In the genomic region with DNA sequence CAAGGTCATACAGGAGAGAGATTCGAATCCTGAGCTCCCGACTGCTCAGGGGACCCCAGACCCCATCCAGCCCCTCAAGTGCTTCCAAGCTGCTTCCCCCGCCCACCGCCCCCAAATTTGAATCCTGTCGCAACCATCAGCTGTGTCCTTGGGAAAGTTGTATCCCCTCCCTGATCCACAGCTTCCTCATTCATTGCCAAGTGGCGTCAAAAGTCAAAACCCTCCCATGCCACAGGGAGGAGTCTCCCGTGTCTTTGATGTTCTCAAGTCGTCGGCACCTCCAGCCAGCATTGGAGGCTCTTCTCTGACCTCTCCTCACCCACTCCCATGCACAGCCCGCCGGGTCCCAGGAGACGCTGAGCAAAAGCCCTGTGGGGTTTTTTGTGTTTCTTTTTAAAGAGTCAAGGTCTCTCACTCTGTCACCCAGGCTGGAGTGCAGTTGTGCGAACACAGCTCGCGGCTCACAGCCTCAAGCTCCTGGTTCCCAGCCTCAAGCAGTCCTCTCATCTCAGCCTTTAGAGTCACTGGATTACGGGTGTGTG, we compare ENCODE assay signal across 14 cellular contexts. TPM values are rescaled to one million over a fixed set of nuclear protein-coding genes. Genes with fewer than 3 reads are reported as not detected.
DNase-seq lines count a peak whose midpoint lies in the region; ATAC-seq, FAIRE-seq and TF ChIP-seq lines count a peak whose summit lies in the region.
"Had no signal": no experiment of that assay in that cellular context is flagged by ENCODE, and none has a peak within 500 bp of the region (broad histone marks: within the 10 kb centered on the region; RNA-seq: fewer than 3 reads in every experiment).

No MANE protein-coding gene starts in this region.

- TF ChIP-seq CTCF in Peyer's patch (IDR thresholded peaks at IDR 0.05) (no peak), HepG2 (CRISPR knock-in tag; IDR thresholded peaks at IDR 0.05) (no peak), suprapubic skin (IDR thresholded peaks at IDR 0.05) (no peak)

- no peak for FAIRE-seq in HepG2 (lab: Jason Lieb, UNC)
- FAIRE-seq: A549, astrocyte had no signal

- 94% methylated on average over 16 of the region's 16 CpGs for WGBS in HepG2 (ENCODE audit: low lambda C conversion rate)
- 47% methylated on average over 16 of the region's 16 CpGs for WGBS in suprapubic skin

- intact Hi-C loops in HepG2 (cut with micrococcal nuclease; ENCODE audit: unreplicated experiment) = no loop called here

- DNase-seq in SKM-1 treated with dmso at 0.1 percent for 144 hours (lab: John Stamatoyannopoulos, UW; ENCODE audit: unreplicated experiment) = peak; percentile 43
- DNase-seq in SKM-1 (lab: John Stamatoyannopoulos, UW; ENCODE audit: unreplicated experiment) = no peak
- peak in 2 of 3 donors; percentile 70 to 75 for DNase-seq in Peyer's patch
- no peak for DNase-seq in HepG2 (ENCODE audit: low spot score)
- peak in 1 of 2 donors; percentile 79 for DNase-seq in suprapubic skin (ENCODE audit: low spot score in 2 of 2)
- DNase-seq in putamen (ENCODE audit: low spot score) = no peak
- no peak for DNase-seq in NCI-H2029 (lab: John Stamatoyannopoulos, UW)
- no peak for DNase-seq in HAP-1 (ENCODE audit: low spot score in 2 of 2)
- DNase-seq: stimulated activated CD4-positive, alpha-beta T cell treated with anti-CD3 and anti-CD28 coated beads, Interleukin-2, amount 100 ng/mL, for 24 hours; uterus had no signal

- no peaks in the 10 kb centered on the region for H3K27me3 ChIP-seq in Peyer's patch
- no peaks in the 10 kb centered on the region for H3K27me3 ChIP-seq in HepG2 (ENCODE audit: control insufficient read depth in 1 of 2, insufficient read depth in 2 of 2, low read length in 2 of 2)
- no peaks in the 10 kb centered on the region for H3K27me3 ChIP-seq in suprapubic skin
- no peaks in the 10 kb centered on the region for H3K27me3 ChIP-seq in HAP-1 (ENCODE audit: low read depth)
- H3K27me3 ChIP-seq: SJSA1, uterus had no signal

- TF ChIP-seq RAD21 in HepG2 (CRISPR knock-in tag; IDR thresholded peaks at IDR 0.05) = no peak

- POLR2A ChIA-PET in HepG2 (lab: Yijun Ruan, JAX) = interaction anchor here (0.7 to 1.7 kb wide), 4 partner anchors 16 to 61 kb away, joined by 3 to 7 read pairs (median 3); no protein-coding TSS in a partner anchor

- CTCF ChIA-PET in HepG2 (lab: Yijun Ruan, JAX; ENCODE audit: low intra/inter-chr PET ratio, low total read pairs) = no interaction called here

- peaks cover 0 to 38% (median 0%) of the 10 kb centered on the region in 3 donors for H3K36me3 ChIP-seq in Peyer's patch
- H3K36me3 ChIP-seq in HepG2 (replicated peaks in 1 of 2; ENCODE audit: control insufficient read depth in 1 of 2, insufficient read depth in 2 of 2, low read length in 2 of 2) = peaks cover 12 to 24% of the 10 kb centered on the region in 2 experiments
- H3K36me3 ChIP-seq in suprapubic skin = peaks cover 41% of the 10 kb centered on the region
- peaks cover 28% of the 10 kb centered on the region for H3K36me3 ChIP-seq in HAP-1 (replicated peaks)
- H3K36me3 ChIP-seq: uterus had no signal

- no peaks in the 10 kb centered on the region for H3K79me2 ChIP-seq in HepG2 (ENCODE audit: insufficient read depth, low read length)

- H3K27ac ChIP-seq in Peyer's patch = peak overlapping the region; percentile 63 to 91 (median 69)
- no peak overlapping the region for H3K27ac ChIP-seq in HepG2 (ENCODE audit: extremely low read length, insufficient read depth, low read length)
- peak overlapping the region; percentile 67 for H3K27ac ChIP-seq in suprapubic skin
- H3K27ac ChIP-seq: A549, SJSA1, uterus had no signal

- peaks cover 0 to 19% (median 12%) of the 10 kb centered on the region in 4 donors for H3K4me1 ChIP-seq in Peyer's patch
- peaks cover 14% of the 10 kb centered on the region for H3K4me1 ChIP-seq in HepG2 (ENCODE audit: insufficient read depth, low read length)
- H3K4me1 ChIP-seq in suprapubic skin = peaks cover 33% of the 10 kb centered on the region
- peaks cover 9% of the 10 kb centered on the region for H3K4me1 ChIP-seq in HAP-1

- H3K4me2 ChIP-seq in HepG2 (ENCODE audit: low read depth, low read length) = no peak overlapping the region
- H3K4me2 ChIP-seq: A549 had no signal

- H2AFZ ChIP-seq in HepG2 (ENCODE audit: low read length) = no peak overlapping the region

- H3K9ac ChIP-seq in HepG2 (ENCODE audit: insufficient read depth, low read depth, low read length) = no peak overlapping the region

- no TSS peak for BruUV-seq in HepG2 (replicated peaks; lab: Mats Ljungman, UMichigan)

- H3K9me3 ChIP-seq in Peyer's patch = no peaks in the 10 kb centered on the region
- no peaks in the 10 kb centered on the region for H3K9me3 ChIP-seq in HepG2 (ENCODE audit: low read length)
- no peaks in the 10 kb centered on the region for H3K9me3 ChIP-seq in suprapubic skin
- H3K9me3 ChIP-seq in HAP-1 = no peaks in the 10 kb centered on the region
- H3K9me3 ChIP-seq: A549, SJSA1, uterus had no signal

- in situ Hi-C loops in HepG2 (cut with HindIII; ENCODE audit: extremely low pct_ligation_motif_present, low pct_unique_long_range_greater_than_20kb) (loop anchor here (10.0 kb wide), 1 partner anchor 166 kb away; a partner anchor contains a TSS), HAP-1 (cut with MboI; ENCODE audit: low sequenced_read_pairs) (no loop called here)

- H3K4me3 ChIP-seq in Peyer's patch (no peak overlapping the region), HepG2 (replicated peaks in 1 of 3; ENCODE audit: insufficient read depth in 1 of 3, low read depth in 2 of 3, low read length in 3 of 3) (no peak overlapping the region), suprapubic skin (no peak overlapping the region), HAP-1 (no peak overlapping the region)
- H3K4me3 ChIP-seq: A549, SJSA1, uterus had no signal

- H4K20me1 ChIP-seq in HepG2 (ENCODE audit: insufficient read depth, low read length) = 0 out of 2 replicates have a peak, but pooled peaks cover 3% of the 10 kb centered on the region

- ATAC-seq in HepG2 = no peak
- ATAC-seq: A549 had no signal

- TF ChIP-seq POLR2A in Peyer's patch (IDR thresholded peaks at IDR 0.05) (no peak), HepG2 (IDR thresholded peaks at IDR 0.05; ENCODE audit: insufficient read depth in 1 of 2, low read depth in 2 of 2, low read length in 2 of 2) (no peak), suprapubic skin (IDR thresholded peaks at IDR 0.05) (no peak)

- TF ChIP-seq EP300 in HepG2 (IDR thresholded peaks at IDR 0.05; ENCODE audit: low read depth in 2 of 2, low read length in 2 of 2) (no peak), HepG2 (CRISPR knock-in tag; IDR thresholded peaks at IDR 0.05; ENCODE audit: borderline replicate concordance) (no peak), suprapubic skin (IDR thresholded peaks at IDR 0.05) (no peak)

RNA-seq across cellular contexts. Expression of a gene that starts 2.8 kb away (rescaled TPM):
- total RNA-seq in Peyer's patch = 100 to 1,000 TPM in 1 of 4 donors, 10 to 100 TPM in 3; 54.9 to 109 (median 60.7) TPM
- total RNA-seq in HepG2 (2016; rRNA removed; fragmentation: Illumina TruSeq; extraction: Trizol) = 41.2 and 79.4 TPM in 2 replicates
- total RNA-seq in HepG2 (2016; cell fraction: cytosol; rRNA removed; fragmentation: Illumina TruSeq; extraction: Trizol; ENCODE audit: low read depth) = 49.8 and 56.5 TPM in 2 replicates
- 39.1 and 76.9 TPM in 2 replicates for total RNA-seq in HepG2 (2016; cell fraction: insoluble cytoplasmic fraction; rRNA removed; fragmentation: Illumina TruSeq; extraction: Trizol)
- total RNA-seq in HepG2 (2016; cell fraction: membrane; rRNA removed; fragmentation: Illumina TruSeq; extraction: Trizol) = 32.9 and 35.3 TPM in 2 replicates
- 62.2 and 72.4 TPM in 2 replicates for total RNA-seq in HepG2 (2016; cell fraction: nucleus; rRNA removed; fragmentation: Illumina TruSeq; extraction: Trizol)
- 24.7 and 25.0 TPM in 2 replicates for polyA plus RNA-seq in HepG2 (2011; rRNA removed)
- polyA plus RNA-seq in HepG2 (2011; cell fraction: cytosol; rRNA removed) = 33.2 and 51.0 TPM in 2 replicates
- polyA plus RNA-seq in HepG2 (2011; cell fraction: nucleus; rRNA removed) = 13.2 and 16.2 TPM in 2 replicates
- 13.8 and 14.8 TPM in 2 replicates for polyA plus RNA-seq in HepG2 (2012)
- polyA plus RNA-seq in HepG2 (2016; cell fraction: cytosol; fragmentation: Illumina TruSeq; extraction: Trizol; ENCODE audit: low read depth) = 68.0 and 80.0 TPM in 2 replicates
- polyA plus RNA-seq in HepG2 (2016; cell fraction: insoluble cytoplasmic fraction; fragmentation: Illumina TruSeq; extraction: Trizol; ENCODE audit: low read depth) = 46.2 and 52.2 TPM in 2 replicates
- polyA plus RNA-seq in HepG2 (2016; cell fraction: membrane; fragmentation: Illumina TruSeq; extraction: Trizol; ENCODE audit: low read depth) = 28.9 and 31.1 TPM in 2 replicates
- 133 TPM in 2 replicates for polyA plus RNA-seq in HepG2 (2016; cell fraction: nucleus; fragmentation: Illumina TruSeq; extraction: Trizol; ENCODE audit: insufficient read depth, low read depth)
- 49.7 and 255 TPM in 2 replicates for polyA minus RNA-seq in HepG2 (2011; rRNA and poly(A)+ RNA removed; ENCODE audit: low replicate concordance)
- 11.2 and 23.9 TPM in 2 replicates for polyA minus RNA-seq in HepG2 (2011; cell fraction: cytosol; rRNA and poly(A)+ RNA removed)
- 3.7 and 4.4 TPM in 2 replicates for polyA minus RNA-seq in HepG2 (2011; cell fraction: nucleus; rRNA and poly(A)+ RNA removed)
- 10 to 100 TPM; 13.4 to 37.2 (median 35.1) TPM for total RNA-seq in suprapubic skin

RNA-seq across cellular contexts. Expression of a gene that starts 17.8 kb away (rescaled TPM):
- 10 to 100 TPM; 19.7 to 45.4 (median 28.2) TPM for total RNA-seq in Peyer's patch
- 15.8 and 25.3 TPM in 2 replicates for total RNA-seq in HepG2 (2016; rRNA removed; fragmentation: Illumina TruSeq; extraction: Trizol)
- 13.7 and 16.1 TPM in 2 replicates for total RNA-seq in HepG2 (2016; cell fraction: cytosol; rRNA removed; fragmentation: Illumina TruSeq; extraction: Trizol; ENCODE audit: low read depth)
- total RNA-seq in HepG2 (2016; cell fraction: insoluble cytoplasmic fraction; rRNA removed; fragmentation: Illumina TruSeq; extraction: Trizol) = 12.5 and 18.3 TPM in 2 replicates
- total RNA-seq in HepG2 (2016; cell fraction: membrane; rRNA removed; fragmentation: Illumina TruSeq; extraction: Trizol) = 33.3 and 40.2 TPM in 2 replicates
- total RNA-seq in HepG2 (2016; cell fraction: nucleus; rRNA removed; fragmentation: Illumina TruSeq; extraction: Trizol) = 14.5 and 18.4 TPM in 2 replicates
- polyA plus RNA-seq in HepG2 (2011; rRNA removed) = 18.6 and 27.2 TPM in 2 replicates
- polyA plus RNA-seq in HepG2 (2011; cell fraction: cytosol; rRNA removed) = 17.0 and 21.2 TPM in 2 replicates
- 35.7 and 42.1 TPM in 2 replicates for polyA plus RNA-seq in HepG2 (2011; cell fraction: nucleus; rRNA removed)
- polyA plus RNA-seq in HepG2 (2012) = 39.2 and 39.3 TPM in 2 replicates
- polyA plus RNA-seq in HepG2 (2016; cell fraction: cytosol; fragmentation: Illumina TruSeq; extraction: Trizol; ENCODE audit: low read depth) = 8.4 and 11.9 TPM in 2 replicates
- 30.5 and 42.6 TPM in 2 replicates for polyA plus RNA-seq in HepG2 (2016; cell fraction: insoluble cytoplasmic fraction; fragmentation: Illumina TruSeq; extraction: Trizol; ENCODE audit: low read depth)
- 46.8 and 48.0 TPM in 2 replicates for polyA plus RNA-seq in HepG2 (2016; cell fraction: membrane; fragmentation: Illumina TruSeq; extraction: Trizol; ENCODE audit: low read depth)
- 60.8 and 65.6 TPM in 2 replicates for polyA plus RNA-seq in HepG2 (2016; cell fraction: nucleus; fragmentation: Illumina TruSeq; extraction: Trizol; ENCODE audit: insufficient read depth, low read depth)
- polyA minus RNA-seq in HepG2 (2011; rRNA and poly(A)+ RNA removed; ENCODE audit: low replicate concordance) = 18.1 and 22.4 TPM in 2 replicates
- polyA minus RNA-seq in HepG2 (2011; cell fraction: cytosol; rRNA and poly(A)+ RNA removed) = 12.0 and 21.3 TPM in 2 replicates
- 12.7 and 19.6 TPM in 2 replicates for polyA minus RNA-seq in HepG2 (2011; cell fraction: nucleus; rRNA and poly(A)+ RNA removed)
- 10 to 100 TPM; 14.1 to 25.9 (median 19.5) TPM for total RNA-seq in suprapubic skin

RNA-seq across cellular contexts. Expression of a gene that starts 22.2 kb away (rescaled TPM):
- total RNA-seq in Peyer's patch = 10 to 100 TPM in 3 of 4 donors, 1 to 10 TPM in 1; 4.1 to 19.6 (median 16.0) TPM
- 13.0 and 16.7 TPM in 2 replicates for total RNA-seq in HepG2 (2016; rRNA removed; fragmentation: Illumina TruSeq; extraction: Trizol)
- total RNA-seq in HepG2 (2016; cell fraction: cytosol; rRNA removed; fragmentation: Illumina TruSeq; extraction: Trizol; ENCODE audit: low read depth) = 5.8 and 6.2 TPM in 2 replicates
- total RNA-seq in HepG2 (2016; cell fraction: insoluble cytoplasmic fraction; rRNA removed; fragmentation: Illumina TruSeq; extraction: Trizol) = 13.4 and 17.8 TPM in 2 replicates
- 8.3 and 11.1 TPM in 2 replicates for total RNA-seq in HepG2 (2016; cell fraction: membrane; rRNA removed; fragmentation: Illumina TruSeq; extraction: Trizol)
- total RNA-seq in HepG2 (2016; cell fraction: nucleus; rRNA removed; fragmentation: Illumina TruSeq; extraction: Trizol) = 9.2 and 11.2 TPM in 2 replicates
- 12.4 and 13.6 TPM in 2 replicates for polyA plus RNA-seq in HepG2 (2011; rRNA removed)
- 8.7 and 13.2 TPM in 2 replicates for polyA plus RNA-seq in HepG2 (2011; cell fraction: cytosol; rRNA removed)
- polyA plus RNA-seq in HepG2 (2011; cell fraction: nucleus; rRNA removed) = 5.8 and 6.4 TPM in 2 replicates
- 6.0 and 9.4 TPM in 2 replicates for polyA plus RNA-seq in HepG2 (2012)
- polyA plus RNA-seq in HepG2 (2016; cell fraction: cytosol; fragmentation: Illumina TruSeq; extraction: Trizol; ENCODE audit: low read depth) = 7.8 and 8.4 TPM in 2 replicates
- polyA plus RNA-seq in HepG2 (2016; cell fraction: insoluble cytoplasmic fraction; fragmentation: Illumina TruSeq; extraction: Trizol; ENCODE audit: low read depth) = 21.7 TPM in 2 replicates
- 9.2 and 11.9 TPM in 2 replicates for polyA plus RNA-seq in HepG2 (2016; cell fraction: membrane; fragmentation: Illumina TruSeq; extraction: Trizol; ENCODE audit: low read depth)
- 27.8 and 29.4 TPM in 2 replicates for polyA plus RNA-seq in HepG2 (2016; cell fraction: nucleus; fragmentation: Illumina TruSeq; extraction: Trizol; ENCODE audit: insufficient read depth, low read depth)
- 22.3 and 69.9 TPM in 2 replicates for polyA minus RNA-seq in HepG2 (2011; rRNA and poly(A)+ RNA removed; ENCODE audit: low replicate concordance)
- polyA minus RNA-seq in HepG2 (2011; cell fraction: cytosol; rRNA and poly(A)+ RNA removed) = 3.4 and 4.1 TPM in 2 replicates
- polyA minus RNA-seq in HepG2 (2011; cell fraction: nucleus; rRNA and poly(A)+ RNA removed) = 2.5 and 3.7 TPM in 2 replicates
- total RNA-seq in suprapubic skin = 10 to 100 TPM in 3 of 4 donors, 1 to 10 TPM in 1; 4.8 to 27.2 (median 14.7) TPM

RNA-seq across cellular contexts. Expression of a gene that starts 33.1 kb away (rescaled TPM):
- total RNA-seq in Peyer's patch (1 to 10 TPM in 3 of 4 donors, not detected in 1; 6.1 to 9.5 (median 8.3) TPM), HepG2 (2016; rRNA removed; fragmentation: Illumina TruSeq; extraction: Trizol) (0.53 and 0.58 TPM in 2 replicates), suprapubic skin (1 to 10 TPM; 1.9 to 5.3 (median 1.9) TPM)
- total RNA-seq in HepG2 (2016; cell fraction: cytosol; rRNA removed; fragmentation: Illumina TruSeq; extraction: Trizol; ENCODE audit: low read depth) = 1.5 and 2.4 TPM in 2 replicates
- 0.61 and 1.2 TPM in 2 replicates for total RNA-seq in HepG2 (2016; cell fraction: insoluble cytoplasmic fraction; rRNA removed; fragmentation: Illumina TruSeq; extraction: Trizol)
- 1.4 and 1.8 TPM in 2 replicates for total RNA-seq in HepG2 (2016; cell fraction: membrane; rRNA removed; fragmentation: Illumina TruSeq; extraction: Trizol)
- 1.0 and 1.4 TPM in 2 replicates for total RNA-seq in HepG2 (2016; cell fraction: nucleus; rRNA removed; fragmentation: Illumina TruSeq; extraction: Trizol)
- polyA plus RNA-seq in HepG2 (2011; rRNA removed) = 0.95 and 0.98 TPM in 2 replicates
- 1.4 TPM in 2 replicates for polyA plus RNA-seq in HepG2 (2011; cell fraction: cytosol; rRNA removed)
- 2.7 and 3.2 TPM in 2 replicates for polyA plus RNA-seq in HepG2 (2011; cell fraction: nucleus; rRNA removed)
- polyA plus RNA-seq in HepG2 (2012) = 1.8 and 2.1 TPM in 2 replicates
- 0.90 and 0.94 TPM in 2 replicates for polyA plus RNA-seq in HepG2 (2016; cell fraction: cytosol; fragmentation: Illumina TruSeq; extraction: Trizol; ENCODE audit: low read depth)
- 1.1 and 2.1 TPM in 2 replicates for polyA plus RNA-seq in HepG2 (2016; cell fraction: insoluble cytoplasmic fraction; fragmentation: Illumina TruSeq; extraction: Trizol; ENCODE audit: low read depth)
- 1.1 TPM in 2 replicates for polyA plus RNA-seq in HepG2 (2016; cell fraction: membrane; fragmentation: Illumina TruSeq; extraction: Trizol; ENCODE audit: low read depth)
- 2.0 and 3.3 TPM in 2 replicates for polyA plus RNA-seq in HepG2 (2016; cell fraction: nucleus; fragmentation: Illumina TruSeq; extraction: Trizol; ENCODE audit: insufficient read depth, low read depth)
- polyA minus RNA-seq in HepG2 (2011; rRNA and poly(A)+ RNA removed; ENCODE audit: low replicate concordance) = 4.2 and 9.4 TPM in 2 replicates
- 3.9 and 4.1 TPM in 2 replicates for polyA minus RNA-seq in HepG2 (2011; cell fraction: cytosol; rRNA and poly(A)+ RNA removed)
- polyA minus RNA-seq in HepG2 (2011; cell fraction: nucleus; rRNA and poly(A)+ RNA removed) = 0.64 and 1.2 TPM in 2 replicates

RNA-seq across cellular contexts. Expression of a gene that starts 55.5 kb away (rescaled TPM):
- total RNA-seq in Peyer's patch (1 to 10 TPM in 3 of 4 donors, not detected in 1; 3.9 to 8.3 (median 8.3) TPM), HepG2 (2016; rRNA removed; fragmentation: Illumina TruSeq; extraction: Trizol) (0.90 and 1.4 TPM in 2 replicates), suprapubic skin (1 to 10 TPM in 1 of 4 donors, under 1 TPM in 1, not detected in 2; 0.47 to 2.0 TPM)
- total RNA-seq in HepG2 (2016; cell fraction: cytosol; rRNA removed; fragmentation: Illumina TruSeq; extraction: Trizol; ENCODE audit: low read depth) = 0.30 and 0.44 TPM in 2 replicates
- 0.49 and 1.5 TPM in 2 replicates for total RNA-seq in HepG2 (2016; cell fraction: insoluble cytoplasmic fraction; rRNA removed; fragmentation: Illumina TruSeq; extraction: Trizol)
- total RNA-seq in HepG2 (2016; cell fraction: membrane; rRNA removed; fragmentation: Illumina TruSeq; extraction: Trizol) = 0.07 and 0.37 TPM in 2 replicates
- total RNA-seq in HepG2 (2016; cell fraction: nucleus; rRNA removed; fragmentation: Illumina TruSeq; extraction: Trizol) = 1.7 and 2.4 TPM in 2 replicates
- polyA plus RNA-seq in HepG2 (2011; rRNA removed) = 14.0 and 17.9 TPM in 2 replicates
- polyA plus RNA-seq in HepG2 (2011; cell fraction: cytosol; rRNA removed) = 3.4 and 4.6 TPM in 2 replicates
- 128 and 158 TPM in 2 replicates for polyA plus RNA-seq in HepG2 (2011; cell fraction: nucleus; rRNA removed)
- polyA plus RNA-seq in HepG2 (2012) = 2.2 and 3.2 TPM in 2 replicates
- not detected in 2 replicates for polyA plus RNA-seq in HepG2 (2016; cell fraction: cytosol; fragmentation: Illumina TruSeq; extraction: Trizol; ENCODE audit: low read depth)
- polyA plus RNA-seq in HepG2 (2016; cell fraction: insoluble cytoplasmic fraction; fragmentation: Illumina TruSeq; extraction: Trizol; ENCODE audit: low read depth) = 0.33 and 0.37 TPM in 2 replicates
- polyA plus RNA-seq in HepG2 (2016; cell fraction: membrane; fragmentation: Illumina TruSeq; extraction: Trizol; ENCODE audit: low read depth) = not detected in 2 replicates
- polyA plus RNA-seq in HepG2 (2016; cell fraction: nucleus; fragmentation: Illumina TruSeq; extraction: Trizol; ENCODE audit: insufficient read depth, low read depth) = 10.9 and 11.5 TPM in 2 replicates
- 0.56 and 12.3 TPM in 2 replicates for polyA minus RNA-seq in HepG2 (2011; rRNA and poly(A)+ RNA removed; ENCODE audit: low replicate concordance)
- 1.5 and 3.1 TPM in 2 replicates for polyA minus RNA-seq in HepG2 (2011; cell fraction: cytosol; rRNA and poly(A)+ RNA removed)
- polyA minus RNA-seq in HepG2 (2011; cell fraction: nucleus; rRNA and poly(A)+ RNA removed) = 30.4 and 31.1 TPM in 2 replicates
- total RNA-seq: mononuclear cell, SJSA1 had no signal

Comparison
In these comparisons a context has a peak if more than half of its experiments do, and no peak if none do; other contexts are left out.
1. DNase-seq: peak in SKM-1 treated with dmso at 0.1 percent for 144 hours (single experiment) and Peyer's patch (2 of 3); none in SKM-1 (single experiment), HepG2 (single experiment), putamen (single experiment), NCI-H2029 (single experiment) and HAP-1 (0 of 2).